38 cellular contexts compared by ENCODE assay signal in the genomic region with DNA sequence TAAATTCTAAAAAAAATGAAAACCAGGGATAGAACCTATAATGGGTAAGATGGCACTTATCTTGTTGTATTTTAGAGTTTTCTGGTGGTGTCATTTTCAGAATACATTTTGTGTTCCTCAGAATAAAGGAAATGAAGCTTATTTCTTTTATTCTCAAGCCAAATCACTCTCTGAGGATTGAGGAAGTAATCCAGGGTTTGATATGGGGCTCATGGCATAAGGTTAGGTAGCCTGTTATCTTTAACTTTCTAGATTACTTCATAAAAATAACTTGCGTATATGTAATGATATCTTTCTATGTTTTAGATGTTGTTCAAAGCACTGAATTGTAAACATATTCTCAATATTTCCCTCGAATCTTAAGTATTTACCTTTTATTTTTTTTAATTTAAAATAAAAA. TPM values are rescaled to one million over a fixed set of nuclear protein-coding genes. Genes with fewer than 3 reads are reported as not detected.
"Had no signal": no experiment of that assay in that cellular context is flagged by ENCODE, and none has a peak within 500 bp of the region (broad histone marks: within the 10 kb centered on the region; RNA-seq: fewer than 3 reads in every experiment).

No MANE protein-coding gene starts in this region.

- H3K36me3 ChIP-seq: adrenal gland, breast epithelium had no signal

- ATAC-seq: activated naive CD4-positive, alpha-beta T cell treated with anti-CD3 and anti-CD28 coated beads, Interleukin-2, amount 50 U/mL, for 72 hours; activated T-cell treated with anti-CD3 and anti-CD28 coated beads, Interleukin-2, amount 50 U/mL, for 4 hours; body of pancreas; K562; Right ventricle myocardium inferior; SK-N-SH treated with all-trans-retinoic acid at 6 μM for 48 hours had no signal

- H3K27ac ChIP-seq: adrenal gland, body of pancreas, breast epithelium, PC-9, RWPE1, VCaP had no signal

- H3K4me3 ChIP-seq: adrenal gland, body of pancreas, breast epithelium, K562, PC-9 had no signal

- DNase-seq: activated B cell treated with CpG ODN at 0.5 μM for 24 hours; activated CD4-positive, alpha-beta memory T cell treated with anti-CD3 and anti-CD28 coated beads for 36 hours; activated CD4-positive, alpha-beta T cell treated with anti-CD3 and anti-CD28 coated beads for 4 hours; activated CD4-positive, alpha-beta T cell treated with anti-CD3 and anti-CD28 coated beads, Interleukin-2, amount 50 U/mL, for 1 hour; activated CD4-positive, CD25-positive, alpha-beta regulatory T cell treated with anti-CD3 and anti-CD28 coated beads, Interleukin-2, amount 50 U/mL, for 72 hours; activated CD8-positive, alpha-beta memory T cell treated with anti-CD3 and anti-CD28 coated beads, Interleukin-2, amount 50 U/mL, for 4 hours; activated gamma-delta T cell treated with Interleukin-2 at 50 U/mL for 16 hours; activated naive CD4-positive, alpha-beta T cell treated with anti-CD3 and anti-CD28 coated beads for 36 hours; activated T-cell treated with anti-CD3 and anti-CD28 coated beads for 4 hours; activated T-cell treated with anti-CD3 and anti-CD28 coated beads, Interleukin-2, amount 50 U/mL, for 4 hours; adrenal gland; body of pancreas; cerebellar nuclear complex; Karpas-422; NCI-H1105; NCI-H1417 treated with DMSO at 0.1 percent for 48 hours; NCI-H187 treated with DMSO at 0.1 percent for 48 hours; NCI-H2081; NCI-H2171 treated with DMSO at 0.1 percent for 48 hours; NCI-H2227 treated with DMSO at 0.1 percent for 48 hours; NCI-H446; NCI-H510A treated with DMSO at 0.1 percent for 48 hours; NK-92 treated with Interleukin-12 subunit alpha and Interleukin-12 subunit beta, amount 100 ng/mL, for 24 hours; PC-9; SIG-M5; SW 1271; T-helper 1 cell; T-helper 2 cell; T-helper 9 cell had no signal

- H3K4me1 ChIP-seq: adrenal gland, breast epithelium had no signal

- H3K9me3 ChIP-seq: adrenal gland, body of pancreas had no signal

- H3K27me3 ChIP-seq: adrenal gland, body of pancreas, breast epithelium had no signal

- FAIRE-seq: astrocyte, K562, RCC 7860 had no signal

RNA-seq across cellular contexts. Expression of a gene that starts 33.5 kb away (rescaled TPM):
- total RNA-seq: PC-9 had no signal
